ENCODE assay signal across 17 cellular contexts in genomic region chr5:1342268-1342667, GRCh38. TPM values are rescaled to one million over a fixed set of nuclear protein-coding genes. Genes with fewer than 3 reads are reported as not detected.
DNase-seq lines count a peak whose midpoint lies in the region; ATAC-seq and TF ChIP-seq lines count a peak whose summit lies in the region.
"Had no signal": no experiment of that assay in that cellular context is flagged by ENCODE, and none has a peak within 500 bp of the region (broad histone marks: within the 10 kb centered on the region; RNA-seq: fewer than 3 reads in every experiment).

No MANE protein-coding gene starts in this region.

- H3K9me3 Mint-ChIP-seq in activated T-cell treated with anti-CD3 and anti-CD28 coated beads, Interleukin-2, amount 50 U/mL, for 24 hours = no peaks in the 10 kb centered on the region
- H3K9me3 Mint-ChIP-seq in activated T-cell treated with anti-CD3 and anti-CD28 coated beads, Interleukin-2, amount 50 U/mL, for 4 hours = no peaks in the 10 kb centered on the region
- H3K9me3 Mint-ChIP-seq in chondrocyte (ENCODE audit: low read depth) = no peaks in the 10 kb centered on the region
- H3K9me3 Mint-ChIP-seq: CD8-positive, alpha-beta memory T cell had no signal

- no peak for DNase-seq in activated T-cell treated with anti-CD3 and anti-CD28 coated beads, Interleukin-2, amount 50 U/mL, for 24 hours
- no peak for DNase-seq in activated T-cell treated with anti-CD3 and anti-CD28 coated beads, Interleukin-2, amount 50 U/mL, for 4 hours
- DNase-seq in OCI-LY7 (ENCODE audit: low spot score) (no peak), chondrocyte (ENCODE audit: low spot score) (peak; percentile 48), upper lobe of right lung (no peak), GDM1 (lab: John Stamatoyannopoulos, UW) (no peak), A673 (ENCODE audit: low spot score) (no peak)
- DNase-seq: 8988T, DMS79, NCI-H1417, NCI-H187 treated with DMSO at 0.1 percent for 48 hours, NCI-H69 had no signal

- no peaks in the 10 kb centered on the region for H3K9me2 ChIP-seq in OCI-LY7 (ENCODE audit: insufficient read depth, low read length)

- H3K79me2 ChIP-seq in OCI-LY7 (ENCODE audit: insufficient read depth, low read depth, low read length) = peaks cover 55% of the 10 kb centered on the region

- H3K4me2 ChIP-seq in OCI-LY7 (ENCODE audit: low read length) = peak overlapping the region; percentile 79

- peaks cover 62% of the 10 kb centered on the region for H3K36me3 Mint-ChIP-seq in activated T-cell treated with anti-CD3 and anti-CD28 coated beads, Interleukin-2, amount 50 U/mL, for 24 hours (ENCODE audit: low read depth)
- peaks cover 28% of the 10 kb centered on the region for H3K36me3 Mint-ChIP-seq in activated T-cell treated with anti-CD3 and anti-CD28 coated beads, Interleukin-2, amount 50 U/mL, for 4 hours (ENCODE audit: insufficient read depth)
- peaks cover 11% of the 10 kb centered on the region for H3K36me3 Mint-ChIP-seq in chondrocyte (ENCODE audit: low read depth)

- H3K9me3 ChIP-seq in OCI-LY7 (ENCODE audit: low read length) (no peaks in the 10 kb centered on the region), upper lobe of right lung (no peaks in the 10 kb centered on the region), A673 (ENCODE audit: low read depth, low read length, poor library complexity, severe bottlenecking) (no peaks in the 10 kb centered on the region)
- H3K9me3 ChIP-seq: BLaER1 treated with 17β-estradiol and CSF1 and Interleukin-3, amounts not matched to agents 10 nM and 100 nM had no signal

- H3K4me1 Mint-ChIP-seq in activated T-cell treated with anti-CD3 and anti-CD28 coated beads, Interleukin-2, amount 50 U/mL, for 24 hours (ENCODE audit: low read depth) = peaks cover 37% of the 10 kb centered on the region
- peaks cover 32% of the 10 kb centered on the region for H3K4me1 Mint-ChIP-seq in activated T-cell treated with anti-CD3 and anti-CD28 coated beads, Interleukin-2, amount 50 U/mL, for 4 hours (ENCODE audit: low read depth)
- H3K4me1 Mint-ChIP-seq in chondrocyte (ENCODE audit: low read depth) = peaks cover 21% of the 10 kb centered on the region

- no peak overlapping the region for H2AFZ ChIP-seq in OCI-LY7 (ENCODE audit: low read length)

- BruUV-seq in OCI-LY7 (replicated peaks; lab: Mats Ljungman, UMichigan) (no TSS peak), A673 (replicated peaks; lab: Mats Ljungman, UMichigan) (no TSS peak)

- no peaks in the 10 kb centered on the region for H3K27me3 Mint-ChIP-seq in activated T-cell treated with anti-CD3 and anti-CD28 coated beads, Interleukin-2, amount 50 U/mL, for 24 hours
- H3K27me3 Mint-ChIP-seq in activated T-cell treated with anti-CD3 and anti-CD28 coated beads, Interleukin-2, amount 50 U/mL, for 4 hours (ENCODE audit: low read depth) = no peaks in the 10 kb centered on the region
- H3K27me3 Mint-ChIP-seq in chondrocyte (ENCODE audit: low read depth) = no peaks in the 10 kb centered on the region
- H3K27me3 Mint-ChIP-seq: CD8-positive, alpha-beta memory T cell had no signal

- H3K27ac ChIP-seq in OCI-LY7 (ENCODE audit: low read depth, low read length, poor library complexity, severe bottlenecking) (peak overlapping the region; percentile 94), upper lobe of right lung (peak overlapping the region; percentile 74), A673 (ENCODE audit: low read depth, low read length, poor library complexity, severe bottlenecking) (no peak overlapping the region)
- H3K27ac ChIP-seq: BLaER1 treated with 17β-estradiol and CSF1 and Interleukin-3, amounts not matched to agents 10 nM and 100 nM; SK-N-MC had no signal

- CTCF ChIA-PET in OCI-LY7 (lab: Charles Lee; ENCODE audit: unreplicated experiment) (interaction anchor here (1.1 kb wide), 1 partner anchor 27 kb away, joined by 6 read pairs; no protein-coding TSS in a partner anchor), A673 (lab: Charles Lee) (no interaction called here)

- ATAC-seq in activated T-cell treated with anti-CD3 and anti-CD28 coated beads, Interleukin-2, amount 50 U/mL, for 4 hours = no peak
- ATAC-seq in upper lobe of right lung = no peak
- no peak for ATAC-seq in HG02798 (IDR thresholded peaks at IDR 0.05; ENCODE audit: poor library complexity, unreplicated experiment)

- no peak overlapping the region for H3K4me3 Mint-ChIP-seq in activated T-cell treated with anti-CD3 and anti-CD28 coated beads, Interleukin-2, amount 50 U/mL, for 24 hours
- no peak overlapping the region for H3K4me3 Mint-ChIP-seq in activated T-cell treated with anti-CD3 and anti-CD28 coated beads, Interleukin-2, amount 50 U/mL, for 4 hours
- H3K4me3 Mint-ChIP-seq in chondrocyte (ENCODE audit: unreplicated experiment) = no peak overlapping the region

- no peaks in the 10 kb centered on the region for H4K20me1 ChIP-seq in OCI-LY7 (ENCODE audit: insufficient read depth, low read length)

- H3K27ac Mint-ChIP-seq in activated T-cell treated with anti-CD3 and anti-CD28 coated beads, Interleukin-2, amount 50 U/mL, for 24 hours = peak overlapping the region; percentile 26
- no peak overlapping the region for H3K27ac Mint-ChIP-seq in chondrocyte (ENCODE audit: unreplicated experiment)

- intact Hi-C loops in OCI-LY7 (cut with micrococcal nuclease; ENCODE audit: unreplicated experiment) (loop anchor here (1.0 to 5.0 kb wide), 3 partner anchors 26 to 1125 kb away; partner anchors contain the start of genes CCDC127 and SDHA), upper lobe of right lung (cut with DNase I) (no loop called here), A673 (cut with micrococcal nuclease; ENCODE audit: unreplicated experiment) (no loop called here)

- TF ChIP-seq CTCF in OCI-LY7 (conservative IDR thresholded peaks at IDR 0.05; ENCODE audit: low read length) = no peak
- TF ChIP-seq CTCF in chondrocyte (IDR thresholded peaks at IDR 0.05) = no peak
- no peak for TF ChIP-seq CTCF in upper lobe of right lung (IDR thresholded peaks at IDR 0.05)
- TF ChIP-seq CTCF in A673 (conservative IDR thresholded peaks at IDR 0.05; ENCODE audit: low read depth, low read length) = no peak

- H3K36me3 ChIP-seq in OCI-LY7 (ENCODE audit: insufficient read depth, low read length) = peaks cover 67% of the 10 kb centered on the region
- peaks cover 49% of the 10 kb centered on the region for H3K36me3 ChIP-seq in upper lobe of right lung
- peaks cover 52% of the 10 kb centered on the region for H3K36me3 ChIP-seq in A673 (ENCODE audit: insufficient read depth, low read length, poor library complexity, severe bottlenecking)

- peaks cover 52% of the 10 kb centered on the region for H3K4me1 ChIP-seq in OCI-LY7 (ENCODE audit: insufficient read depth, low read length, poor library complexity, severe bottlenecking)
- H3K4me1 ChIP-seq in upper lobe of right lung = peaks cover 19% of the 10 kb centered on the region
- peaks cover 6% of the 10 kb centered on the region for H3K4me1 ChIP-seq in A673 (ENCODE audit: insufficient read depth, low read length, poor library complexity, severe bottlenecking)

- H3K4me3 ChIP-seq in OCI-LY7 (ENCODE audit: low read depth, low read length, poor library complexity, severe bottlenecking) = peak overlapping the region; percentile 89
- H3K4me3 ChIP-seq in upper lobe of right lung = no peak overlapping the region
- no peak overlapping the region for H3K4me3 ChIP-seq in A673 (ENCODE audit: low read depth, low read length, poor library complexity, severe bottlenecking)
- H3K4me3 ChIP-seq: SK-N-MC had no signal

- no peaks in the 10 kb centered on the region for H3K27me3 ChIP-seq in upper lobe of right lung
- no peaks in the 10 kb centered on the region for H3K27me3 ChIP-seq in A673 (replicated peaks; ENCODE audit: insufficient read depth, low read depth, low read length, poor library complexity)
- H3K27me3 ChIP-seq: BLaER1 treated with 17β-estradiol and CSF1 and Interleukin-3, amounts not matched to agents 10 nM and 100 nM had no signal

- POLR2A ChIA-PET in OCI-LY7 (lab: Charles Lee) (interaction anchor here (0.6 to 6.0 kb wide), 9 partner anchors 12 to 421 kb away, joined by 3 to 78 read pairs (median 3); no protein-coding TSS in a partner anchor), A673 (lab: Charles Lee; ENCODE audit: low non-redundant PET) (no interaction called here)

RNA-seq across cellular contexts. Expression of gene CLPTM1L, which starts 2.6 kb away (rescaled TPM):
- 100 to 1,000 TPM; 143 to 150 (median 145) TPM for total RNA-seq in activated T-cell treated with anti-CD3 and anti-CD28 coated beads, Interleukin-2, amount 50 U/mL, for 4 hours
- 356 and 395 TPM in 2 replicates for total RNA-seq in OCI-LY7 (2014; rRNA removed; shearing (Covaris generic))
- total RNA-seq in OCI-LY7 (2022) (395 and 396 TPM in 2 replicates), chondrocyte (75.8 to 108 TPM (median 81.6 TPM) in 3 replicates), upper lobe of right lung (153 TPM), A673 (2021) (128 and 146 TPM in 2 replicates)

RNA-seq across cellular contexts. Expression of gene TERT, which starts 47.4 kb away (rescaled TPM):
- total RNA-seq in activated T-cell treated with anti-CD3 and anti-CD28 coated beads, Interleukin-2, amount 50 U/mL, for 4 hours = 10 to 100 TPM in 2 of 3 donors, 1 to 10 TPM in 1; 9.5 to 16.7 (median 10.5) TPM
- total RNA-seq in OCI-LY7 (2014; rRNA removed; shearing (Covaris generic)) = 120 and 156 TPM in 2 replicates
- total RNA-seq in OCI-LY7 (2022) (173 and 198 TPM in 2 replicates), chondrocyte (not detected in 3 replicates), upper lobe of right lung (not detected), A673 (2021) (14.2 and 17.1 TPM in 2 replicates)
- total RNA-seq: Right ventricle myocardium superior had no signal

Comparison
In these comparisons a context has a peak if more than half of its experiments do, and no peak if none do; other contexts are left out.
1. RNA of gene TERT, which starts 47.4 kb away (total RNA-seq): 120 to 198 TPM in OCI-LY7, 14.2 to 17.1 TPM in A673 and 9.5 to 16.7 TPM in activated T-cell treated with anti-CD3 and anti-CD28 coated beads, Interleukin-2, amount 50 U/mL, for 4 hours; not detected in chondrocyte and not detected in upper lobe of right lung (single experiment); every median in the first group is over 10 times any median in the second.